Comparison of ENCODE assay signal across 20 cellular contexts in the genomic region with DNA sequence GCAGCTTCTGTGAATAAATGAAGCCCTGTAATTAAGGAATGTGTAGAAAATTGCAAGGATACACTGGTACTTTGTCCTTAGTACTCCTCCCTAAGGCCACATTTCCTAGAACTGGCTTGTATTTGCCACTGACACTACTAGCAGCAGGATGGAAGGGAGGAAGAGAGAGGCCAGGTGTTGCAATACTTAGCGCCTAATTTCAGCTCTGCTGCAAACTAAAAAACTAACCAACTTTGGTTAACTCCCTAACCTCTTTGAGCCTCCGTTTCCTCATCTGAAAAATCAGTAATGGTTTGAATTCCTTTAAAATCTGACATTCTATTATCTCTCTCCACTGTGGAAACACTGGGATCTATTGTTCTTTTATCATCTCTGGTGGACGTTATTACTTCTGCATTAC.
"Had no signal": no experiment of that assay in that cellular context is flagged by ENCODE, and none has a peak within 500 bp of the region (broad histone marks: within the 10 kb centered on the region; RNA-seq: fewer than 3 reads in every experiment).

No MANE protein-coding gene starts in this region.

- H3K27me3 ChIP-seq: hepatocyte, neural progenitor cell, ovary, right atrium auricular region, sigmoid colon, stomach had no signal

- H3K36me3 ChIP-seq: left ventricle myocardium inferior, lower lobe of right lung, neural progenitor cell, ovary, right atrium auricular region, sigmoid colon, stomach had no signal

- H3K4me1 ChIP-seq: foreskin keratinocyte, left ventricle myocardium inferior, lower lobe of right lung, right atrium auricular region, sigmoid colon, stomach had no signal

- DNase-seq: effector CD4-positive, alpha-beta T cell; endodermal cell; erythroblast; foreskin keratinocyte; head of caudate nucleus; kidney; left cardiac atrium; left ventricle myocardium inferior; lower lobe of right lung; midbrain; nucleus accumbens; ovary; sigmoid colon; stimulated activated naive CD4-positive, alpha-beta T cell; stomach; substantia nigra had no signal

- H3K4me3 ChIP-seq: hepatocyte, left ventricle myocardium inferior, lower lobe of right lung, neural progenitor cell, ovary, right atrium auricular region, sigmoid colon, skin epidermis, stomach had no signal

- H3K27ac ChIP-seq: foreskin keratinocyte, hepatocyte, left ventricle myocardium inferior, lower lobe of right lung, neural progenitor cell, ovary, right atrium auricular region, sigmoid colon, skin epidermis, stomach had no signal

- H3K9me3 ChIP-seq: lower lobe of right lung, ovary, right atrium auricular region, sigmoid colon, stomach had no signal
